1 cellular context compared by ENCODE assay signal in the genomic region with DNA sequence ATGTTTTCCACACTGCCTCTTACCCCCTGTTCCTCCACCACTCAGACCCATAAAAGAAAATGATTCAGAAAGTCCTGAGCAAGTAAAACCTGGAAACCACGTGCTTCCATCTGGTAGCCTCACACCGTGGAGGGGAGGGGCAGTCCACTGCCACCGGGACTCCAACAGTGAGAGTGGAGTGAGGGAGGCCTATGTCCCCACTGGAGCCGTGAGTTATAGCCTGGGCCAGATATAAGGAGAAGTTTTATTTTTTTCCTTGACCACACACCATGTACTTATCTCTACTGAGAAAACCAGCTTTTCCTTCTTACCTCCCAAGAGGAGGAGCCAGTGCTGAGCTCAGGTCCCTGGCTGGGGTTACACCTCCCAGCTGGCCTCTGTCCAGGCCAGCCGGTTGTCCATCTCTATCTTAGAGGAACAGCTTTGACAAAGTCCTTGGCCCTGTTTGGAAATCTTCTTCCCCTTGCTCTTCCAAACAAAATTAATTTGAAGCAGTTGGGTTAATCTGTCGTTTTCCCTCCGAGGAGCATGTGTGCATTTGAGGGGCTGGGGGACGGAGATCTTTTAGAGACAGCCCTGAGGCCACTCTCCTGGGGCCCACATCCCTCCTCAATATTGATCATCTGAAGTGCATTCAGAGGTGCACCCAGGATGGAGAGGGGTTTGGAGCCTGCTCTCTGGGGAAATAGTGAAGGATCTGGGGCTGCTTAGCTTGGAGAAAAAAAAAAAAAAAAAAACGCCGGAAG.
TF ChIP-seq lines count a peak whose summit lies in the region.

No MANE protein-coding gene starts in this region.

TF ChIP-seq in HEK293, 187 proteins besides CTCF, POLR2A, EP300 and RAD21 (continued from another document):
- no peak for TF ChIP-seq KLF7 (tag by site-specific recombination; IDR thresholded peaks at IDR 0.05; ENCODE audit: borderline replicate concordance)
- TF ChIP-seq ZNF341 (tag by site-specific recombination; IDR thresholded peaks at IDR 0.05; ENCODE audit: low read depth): no peak
- TF ChIP-seq, protein P1, sequence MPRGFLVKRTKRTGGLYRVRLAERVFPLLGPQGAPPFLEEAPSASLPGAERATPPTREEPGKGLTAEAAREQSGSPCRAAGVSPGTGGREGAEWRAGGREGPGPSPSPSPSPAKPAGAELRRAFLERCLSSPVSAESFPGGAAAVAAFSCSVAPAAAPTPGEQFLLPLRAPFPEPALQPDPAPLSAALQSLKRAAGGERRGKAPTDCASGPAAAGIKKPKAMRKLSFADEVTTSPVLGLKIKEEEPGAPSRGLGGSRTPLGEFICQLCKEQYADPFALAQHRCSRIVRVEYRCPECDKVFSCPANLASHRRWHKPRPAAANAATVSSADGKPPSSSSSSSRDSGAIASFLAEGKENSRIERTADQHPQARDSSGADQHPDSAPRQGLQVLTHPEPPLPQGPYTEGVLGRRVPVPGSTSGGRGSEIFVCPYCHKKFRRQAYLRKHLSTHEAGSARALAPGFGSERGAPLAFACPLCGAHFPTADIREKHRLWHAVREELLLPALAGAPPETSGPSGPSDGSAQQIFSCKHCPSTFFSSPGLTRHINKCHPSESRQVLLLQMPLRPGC (tag by site-specific recombination; IDR thresholded peaks at IDR 0.05): no peak
- peak; percentile 39 for TF ChIP-seq GLIS2 (tag by site-specific recombination; IDR thresholded peaks at IDR 0.05)
- TF ChIP-seq ZNF2 (tag by site-specific recombination; IDR thresholded peaks at IDR 0.05): no peak
- TF ChIP-seq ZNF221 (tag by site-specific recombination; IDR thresholded peaks at IDR 0.05; ENCODE audit: borderline replicate concordance): no peak
- TF ChIP-seq ZIC2 (tag by site-specific recombination; IDR thresholded peaks at IDR 0.05): peak; percentile 43; the same call in 1 of the 2 replicates
- TF ChIP-seq, protein P2, sequence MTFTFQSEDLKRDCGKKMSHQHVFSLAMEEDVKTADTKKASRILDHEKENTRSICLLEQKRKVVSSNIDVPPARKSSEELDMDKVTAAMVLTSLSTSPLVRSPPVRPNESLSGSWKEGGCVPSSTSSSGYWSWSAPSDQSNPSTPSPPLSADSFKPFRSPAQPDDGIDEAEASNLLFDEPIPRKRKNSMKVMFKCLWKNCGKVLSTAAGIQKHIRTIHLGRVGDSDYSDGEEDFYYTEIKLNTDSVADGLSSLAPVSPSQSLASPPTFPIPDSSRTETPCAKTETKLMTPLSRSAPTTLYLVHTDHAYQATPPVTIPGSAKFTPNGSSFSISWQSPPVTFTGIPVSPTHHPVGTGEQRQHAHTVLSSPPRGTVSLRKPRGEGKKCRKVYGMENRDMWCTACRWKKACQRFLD (tag by site-specific recombination; IDR thresholded peaks at IDR 0.05): no peak
- TF ChIP-seq, protein P3, sequence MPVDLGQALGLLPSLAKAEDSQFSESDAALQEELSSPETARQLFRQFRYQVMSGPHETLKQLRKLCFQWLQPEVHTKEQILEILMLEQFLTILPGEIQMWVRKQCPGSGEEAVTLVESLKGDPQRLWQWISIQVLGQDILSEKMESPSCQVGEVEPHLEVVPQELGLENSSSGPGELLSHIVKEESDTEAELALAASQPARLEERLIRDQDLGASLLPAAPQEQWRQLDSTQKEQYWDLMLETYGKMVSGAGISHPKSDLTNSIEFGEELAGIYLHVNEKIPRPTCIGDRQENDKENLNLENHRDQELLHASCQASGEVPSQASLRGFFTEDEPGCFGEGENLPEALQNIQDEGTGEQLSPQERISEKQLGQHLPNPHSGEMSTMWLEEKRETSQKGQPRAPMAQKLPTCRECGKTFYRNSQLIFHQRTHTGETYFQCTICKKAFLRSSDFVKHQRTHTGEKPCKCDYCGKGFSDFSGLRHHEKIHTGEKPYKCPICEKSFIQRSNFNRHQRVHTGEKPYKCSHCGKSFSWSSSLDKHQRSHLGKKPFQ (tag by site-specific recombination; IDR thresholded peaks at IDR 0.05): peak; percentile 64
- TF ChIP-seq HOXC10 (CRISPR knock-in tag; IDR thresholded peaks at IDR 0.05): no peak
- TF ChIP-seq ZNF473 (tag by site-specific recombination; IDR thresholded peaks at IDR 0.05): no peak
- TF ChIP-seq, protein P4, sequence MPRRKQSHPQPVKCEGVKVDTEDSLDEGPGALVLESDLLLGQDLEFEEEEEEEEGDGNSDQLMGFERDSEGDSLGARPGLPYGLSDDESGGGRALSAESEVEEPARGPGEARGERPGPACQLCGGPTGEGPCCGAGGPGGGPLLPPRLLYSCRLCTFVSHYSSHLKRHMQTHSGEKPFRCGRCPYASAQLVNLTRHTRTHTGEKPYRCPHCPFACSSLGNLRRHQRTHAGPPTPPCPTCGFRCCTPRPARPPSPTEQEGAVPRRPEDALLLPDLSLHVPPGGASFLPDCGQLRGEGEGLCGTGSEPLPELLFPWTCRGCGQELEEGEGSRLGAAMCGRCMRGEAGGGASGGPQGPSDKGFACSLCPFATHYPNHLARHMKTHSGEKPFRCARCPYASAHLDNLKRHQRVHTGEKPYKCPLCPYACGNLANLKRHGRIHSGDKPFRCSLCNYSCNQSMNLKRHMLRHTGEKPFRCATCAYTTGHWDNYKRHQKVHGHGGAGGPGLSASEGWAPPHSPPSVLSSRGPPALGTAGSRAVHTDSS (tag by site-specific recombination; IDR thresholded peaks at IDR 0.05): no peak
- TF ChIP-seq SCRT2 (tag by site-specific recombination; IDR thresholded peaks at IDR 0.05): no peak
- TF ChIP-seq ZNF600 (tag by site-specific recombination; IDR thresholded peaks at IDR 0.05): 0 out of 2 replicates have a peak, but pooled peaks have one; percentile 29
- TF ChIP-seq GLIS1 (tag by site-specific recombination; IDR thresholded peaks at IDR 0.05): peak; percentile 75
- no peak; the same call in 1 of the 2 replicates for TF ChIP-seq ZNF561 (tag by site-specific recombination; IDR thresholded peaks at IDR 0.05; ENCODE audit: borderline replicate concordance)
- TF ChIP-seq ZNF138 (tag by site-specific recombination; IDR thresholded peaks at IDR 0.05; ENCODE audit: borderline replicate concordance): no peak
- TF ChIP-seq ZBTB17 (tag by site-specific recombination; IDR thresholded peaks at IDR 0.05): peak; percentile 51
- TF ChIP-seq BCL11A (tag by site-specific recombination; IDR thresholded peaks at IDR 0.05; ENCODE audit: low read depth): no peak
- no peak for TF ChIP-seq ZXDB (tag by site-specific recombination; IDR thresholded peaks at IDR 0.05)
